In the genomic region with DNA sequence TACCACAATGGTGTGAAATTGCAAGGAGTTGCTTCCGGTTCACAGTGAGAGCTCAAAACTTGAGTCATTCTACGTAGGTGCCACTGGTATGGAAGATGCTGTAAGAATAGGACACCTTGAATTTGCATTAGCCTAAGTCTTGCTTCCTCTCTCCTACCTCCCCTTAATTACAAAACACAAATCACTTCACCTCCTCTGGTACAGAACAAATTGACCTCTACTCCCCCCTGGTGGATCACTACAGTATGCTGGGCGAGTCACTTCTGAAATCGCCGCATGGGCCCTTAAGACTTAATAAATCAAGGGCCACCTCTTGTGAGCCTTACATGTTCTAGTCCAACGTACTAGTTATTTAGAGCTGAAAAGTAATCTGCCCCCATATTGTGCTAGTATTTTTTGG, we compare ENCODE assay signal across 8 cellular contexts.
DNase-seq lines count a peak whose midpoint lies in the region; ATAC-seq and TF ChIP-seq lines count a peak whose summit lies in the region.

No MANE protein-coding gene starts in this region.

- no peaks in the 10 kb centered on the region for H3K36me3 ChIP-seq in parathyroid adenoma (ENCODE audit: control insufficient read depth, insufficient read depth, low read length)

- TF ChIP-seq CTCF in choroid plexus epithelial cell (conservative IDR thresholded peaks at IDR 0.05; ENCODE audit: low read depth, low read length) (peak; percentile 45), parathyroid adenoma (IDR thresholded peaks at IDR 0.05) (peak; percentile 6)

- peak; percentile 66 for DNase-seq in D341Med (ENCODE audit: low spot score)
- DNase-seq in NCI-H446 treated with DMSO at 0.1 percent for 48 hours (lab: John Stamatoyannopoulos, UW), result peak; percentile 36
- DNase-seq in choroid plexus epithelial cell (ENCODE audit: low read depth), result peak; percentile 13
- DNase-seq in LoVo (ENCODE audit: low spot score), result no peak
- no peak for DNase-seq in AG08396 (ENCODE audit: low spot score)

- no peaks in the 10 kb centered on the region for H3K9me3 ChIP-seq in parathyroid adenoma (ENCODE audit: control insufficient read depth, low read length)

- no peak overlapping the region for H2AFZ ChIP-seq in parathyroid adenoma

- H3K4me1 ChIP-seq in parathyroid adenoma, result no peaks in the 10 kb centered on the region

- no peak overlapping the region for H3K4me3 ChIP-seq in choroid plexus epithelial cell (ENCODE audit: low read depth, low read length)
- H3K4me3 ChIP-seq in parathyroid adenoma (ENCODE audit: low read depth, low read length), result no peak overlapping the region

- no peaks in the 10 kb centered on the region for H3K79me2 ChIP-seq in parathyroid adenoma

- H3K9ac ChIP-seq in parathyroid adenoma, result no peak overlapping the region

- H3K27me3 ChIP-seq in parathyroid adenoma (ENCODE audit: control insufficient read depth, insufficient read depth, low read length), result no peaks in the 10 kb centered on the region

- no peak overlapping the region for H3K27ac ChIP-seq in parathyroid adenoma

- ATAC-seq in GM18511 (IDR thresholded peaks at IDR 0.05; ENCODE audit: unreplicated experiment) (peak; percentile 95), HG02870 (IDR thresholded peaks at IDR 0.05; ENCODE audit: unreplicated experiment) (peak; percentile 82)

- no peak overlapping the region for H3K4me2 ChIP-seq in parathyroid adenoma (ENCODE audit: low read length)

Comparison
In these comparisons a context has a peak if more than half of its experiments do, and no peak if none do; other contexts are left out.
1. DNase-seq: peak in D341Med (single experiment), NCI-H446 treated with DMSO at 0.1 percent for 48 hours (single experiment) and choroid plexus epithelial cell (single experiment); none in LoVo (single experiment) and AG08396 (single experiment).